Comparison of ENCODE assay signal across 6 cellular contexts in the genomic region with DNA sequence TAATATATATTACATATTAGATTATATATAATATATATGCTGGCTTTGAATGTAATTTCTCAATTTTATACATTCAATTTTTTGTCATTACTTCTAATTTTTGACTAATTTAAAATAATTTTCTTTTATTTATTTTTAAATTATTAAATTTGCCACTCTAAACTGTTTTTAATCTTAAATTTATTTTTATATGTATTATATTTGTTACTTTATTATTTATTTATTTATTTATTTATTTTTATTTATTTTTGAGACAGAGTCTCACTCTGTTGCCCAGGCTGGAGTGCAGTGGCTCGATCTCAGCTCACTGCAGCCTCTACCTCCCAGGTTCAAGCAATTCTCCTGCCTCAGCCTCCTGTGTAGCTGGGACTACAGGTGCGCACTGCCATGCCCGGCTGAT.
A peak's percentile ranks its signal among the peaks of the same experiment; 100 is the strongest.
DNase-seq lines count a peak whose midpoint lies in the region; ATAC-seq, FAIRE-seq and TF ChIP-seq lines count a peak whose summit lies in the region.
"Not testable (repeated sequence)": the region's sequence is repeated elsewhere in the genome, so short reads cannot be mapped to it uniquely, and the experiment has no call there.

No MANE protein-coding gene starts in this region.

- CTCF ChIA-PET in WTC11 (lab: Charles Lee), result interaction anchor here (1.0 kb wide), 1 partner anchor 80 kb away, joined by 4 read pairs; no protein-coding TSS in a partner anchor

- not testable (repeated sequence) for DNase-seq in RCC 7860 (ENCODE audit: low spot score); WTC11 (ENCODE audit: low spot score); kidney; small intestine

- H3K36me3 Mint-ChIP-seq in WTC11, result not testable (repeated sequence)

- not testable (repeated sequence) for ATAC-seq in WTC11

- not testable (repeated sequence) for H3K27ac Mint-ChIP-seq in WTC11

- H3K4me1 Mint-ChIP-seq in WTC11, result not testable (repeated sequence)

- H3K27me3 Mint-ChIP-seq in WTC11 (ENCODE audit: low read depth), result not testable (repeated sequence)

- H3K36me3 ChIP-seq in kidney (ENCODE audit: control insufficient read depth in 1 of 2, insufficient read depth in 2 of 2, low read length in 2 of 2); small intestine (ENCODE audit: control insufficient read depth in 2 of 2, insufficient read depth in 2 of 2, low read length in 2 of 2): not testable (repeated sequence)

- not testable (repeated sequence) for H3K4me1 ChIP-seq in kidney (ENCODE audit: control insufficient read depth in 1 of 2, insufficient read depth in 1 of 2, low read depth in 1 of 2, low read length in 2 of 2); small intestine (ENCODE audit: control insufficient read depth in 2 of 2, insufficient read depth in 1 of 2, low read depth in 1 of 2, low read length in 1 of 2)

- H3K27ac ChIP-seq in kidney (ENCODE audit: low read depth in 2 of 2, low read length in 2 of 2); small intestine (ENCODE audit: low read depth in 1 of 2, low read length in 1 of 2): not testable (repeated sequence)

- POLR2A ChIA-PET in WTC11 (lab: Charles Lee), result not testable (repeated sequence)

- FAIRE-seq in A204.1 (lab: Jason Lieb, UNC), result peak; percentile 91
- peak; percentile 68 for FAIRE-seq in RCC 7860 (lab: Jason Lieb, UNC)
- FAIRE-seq in endometrium (lab: Jason Lieb, UNC), result peak; percentile 79
- FAIRE-seq in kidney (lab: Jason Lieb, UNC), result peak; percentile 68
- peak; percentile 5 for FAIRE-seq in small intestine (lab: Jason Lieb, UNC)

- TF ChIP-seq CTCF in WTC11 (IDR thresholded peaks at IDR 0.05); kidney (IDR thresholded peaks at IDR 0.05; ENCODE audit: borderline replicate concordance, extremely low read depth, insufficient read depth): not testable (repeated sequence)

- 66 to 87% (median 68%) methylated on average over 3 of the region's 3 CpGs for WGBS in small intestine, 3 donors

- H3K9me3 ChIP-seq in kidney (ENCODE audit: control insufficient read depth in 1 of 2, low read length in 2 of 2); small intestine (ENCODE audit: control insufficient read depth, low read depth): not testable (repeated sequence)

- intact Hi-C loops in kidney (cut with DNase I), result not testable (repeated sequence)

- not testable (repeated sequence) for H3K4me3 ChIP-seq in kidney (ENCODE audit: low read length in 2 of 2); small intestine (ENCODE audit: low read depth in 1 of 2, low read length in 2 of 2)

- H3K4me3 Mint-ChIP-seq in WTC11, result not testable (repeated sequence)

- H3K9ac ChIP-seq in kidney (ENCODE audit: low read length in 2 of 2), result not testable (repeated sequence)

- H3K27me3 ChIP-seq in small intestine (ENCODE audit: control insufficient read depth in 2 of 2, insufficient read depth in 2 of 2, low read length in 2 of 2), result not testable (repeated sequence)

- H3K9me3 Mint-ChIP-seq in WTC11, result not testable (repeated sequence)

TF ChIP-seq in WTC11, 78 proteins besides CTCF, POLR2A, EP300 and RAD21:
- TF ChIP-seq HMGA2 (CRISPR knock-in tag; IDR thresholded peaks at IDR 0.05), result peak; percentile 96
